Comparison of ENCODE assay signal across 30 cellular contexts in genomic region chr4:109185951-109186350, GRCh38.
"Had no signal": no experiment of that assay in that cellular context is flagged by ENCODE, and none has a peak within 500 bp of the region (broad histone marks: within the 10 kb centered on the region; RNA-seq: fewer than 3 reads in every experiment).

No MANE protein-coding gene starts in this region.

- H3K27ac ChIP-seq: brain microvascular endothelial cell, Peyer's patch, SJSA1 had no signal

- H3K9ac ChIP-seq: SK-N-SH had no signal

- ATAC-seq: activated T-cell treated with anti-CD3 and anti-CD28 coated beads, Interleukin-2, amount 50 U/mL, for 4 hours; PC-3 had no signal

- H3K9me3 Mint-ChIP-seq: activated naive CD4-positive, alpha-beta T cell treated with anti-CD3 and anti-CD28 coated beads, Interleukin-2, amount 10 ng/mL, durations not matched to agents 7 days and 5 days; activated T-helper 1 cell treated with anti-CD3 and anti-CD28 coated beads, Interleukin-12 subunit alpha, Interleukin-12 subunit beta, Interleukin-2, Interleukin-4 antibody, amounts not matched to agents 30 ng/mL and 10 ng/mL and 1 ng/mL, durations not matched to agents 14 hours and 24 hours and 36 hours; T-helper 1 cell treated with Interleukin-12 subunit alpha and Interleukin-12 subunit beta and Interleukin-4 antibody, amounts not matched to agents 30 μg/mL and 1 μg/mL, for 36 hours; T-helper 2 cell treated with Interferon-gamma antibody and Interleukin-4, amounts not matched to agents 5 μg/mL and 100 μg/mL, for 36 hours had no signal

- DNase-seq: activated B cell treated with CpG ODN at 0.5 μM for 24 hours; activated CD4-positive, alpha-beta memory T cell treated with anti-CD3 and anti-CD28 coated beads for 36 hours; activated CD4-positive, alpha-beta T cell treated with anti-CD3 and anti-CD28 coated beads for 4 hours; activated CD4-positive, alpha-beta T cell treated with anti-CD3 and anti-CD28 coated beads, Interleukin-2, amount 50 U/mL, for 1 hour; activated CD4-positive, CD25-positive, alpha-beta regulatory T cell treated with anti-CD3 and anti-CD28 coated beads, Interleukin-2, amount 50 U/mL, for 72 hours; activated CD8-positive, alpha-beta memory T cell treated with anti-CD3 and anti-CD28 coated beads, Interleukin-2, amount 50 U/mL, for 4 hours; activated naive CD4-positive, alpha-beta T cell treated with anti-CD3 and anti-CD28 coated beads, Interleukin-2, amount 10 ng/mL, durations not matched to agents 7 days and 5 days; activated T-cell treated with anti-CD3 and anti-CD28 coated beads for 4 hours; activated T-cell treated with anti-CD3 and anti-CD28 coated beads, Interleukin-2, amount 50 U/mL, for 4 hours; amniotic stem cell; aorta; brain microvascular endothelial cell; central memory CD4-positive, alpha-beta T cell; NCI-H1105; NCI-H1417 treated with DMSO at 0.1 percent for 48 hours; NCI-H187 treated with DMSO at 0.1 percent for 48 hours; NCI-H2081; NCI-H510A; NCI-H748 treated with DMSO at 0.1 percent for 48 hours; NK-92 treated with Interleukin-12 subunit alpha and Interleukin-12 subunit beta, amount 100 ng/mL, for 24 hours; PC-3; Peyer's patch; RPMI8226; SHP77 treated with DMSO at 0.1 percent for 48 hours; SK-N-SH had no signal

- H3K9me2 ChIP-seq: SK-N-SH had no signal

- H3K4me3 Mint-ChIP-seq: activated B cell treated with CpG ODN at 0.5 μM for 24 hours; activated CD4-positive, alpha-beta memory T cell treated with anti-CD3 and anti-CD28 coated beads for 36 hours; activated naive CD4-positive, alpha-beta T cell treated with anti-CD3 and anti-CD28 coated beads, Interleukin-2, amount 10 ng/mL, durations not matched to agents 7 days and 5 days; activated naive CD8-positive, alpha-beta T cell; activated T-cell treated with anti-CD3 and anti-CD28 coated beads, Interleukin-2, amount 50 U/mL, for 4 hours; activated T-helper 1 cell treated with anti-CD3 and anti-CD28 coated beads, Interleukin-12 subunit alpha, Interleukin-12 subunit beta, Interleukin-2, Interleukin-4 antibody, amounts not matched to agents 30 ng/mL and 10 ng/mL and 1 ng/mL, durations not matched to agents 14 hours and 24 hours and 36 hours; T-helper 1 cell treated with Interleukin-12 subunit alpha and Interleukin-12 subunit beta and Interleukin-4 antibody, amounts not matched to agents 30 μg/mL and 1 μg/mL, for 36 hours; T-helper 2 cell treated with Interferon-gamma antibody and Interleukin-4, amounts not matched to agents 5 μg/mL and 100 μg/mL, for 36 hours had no signal

- H3K4me1 Mint-ChIP-seq: activated B cell treated with CpG ODN at 0.5 μM for 24 hours; activated naive CD4-positive, alpha-beta T cell treated with anti-CD3 and anti-CD28 coated beads, Interleukin-2, amount 10 ng/mL, durations not matched to agents 7 days and 5 days had no signal

- H3K27me3 ChIP-seq: brain microvascular endothelial cell, Peyer's patch had no signal

- H3K36me3 ChIP-seq: brain microvascular endothelial cell, Peyer's patch, SJSA1 had no signal

- H3K9me3 ChIP-seq: Peyer's patch, SJSA1, SK-N-SH had no signal

- H3K36me3 Mint-ChIP-seq: activated CD4-positive, alpha-beta memory T cell treated with anti-CD3 and anti-CD28 coated beads for 36 hours; activated naive CD4-positive, alpha-beta T cell treated with anti-CD3 and anti-CD28 coated beads, Interleukin-2, amount 10 ng/mL, durations not matched to agents 7 days and 5 days; activated naive CD8-positive, alpha-beta T cell had no signal

- H3K4me3 ChIP-seq: Peyer's patch, SJSA1 had no signal

- H3K27me3 Mint-ChIP-seq: activated B cell treated with CpG ODN at 0.5 μM for 24 hours had no signal

- H3K4me2 ChIP-seq: SK-N-SH had no signal

- H3K4me1 ChIP-seq: Peyer's patch, SJSA1 had no signal

- H3K27ac Mint-ChIP-seq: activated B cell treated with CpG ODN at 0.5 μM for 24 hours; activated CD4-positive, alpha-beta memory T cell treated with anti-CD3 and anti-CD28 coated beads for 36 hours; activated naive CD4-positive, alpha-beta T cell treated with anti-CD3 and anti-CD28 coated beads, Interleukin-2, amount 10 ng/mL, durations not matched to agents 7 days and 5 days; activated naive CD8-positive, alpha-beta T cell; activated T-helper 1 cell treated with anti-CD3 and anti-CD28 coated beads, Interleukin-12 subunit alpha, Interleukin-12 subunit beta, Interleukin-2, Interleukin-4 antibody, amounts not matched to agents 30 ng/mL and 10 ng/mL and 1 ng/mL, durations not matched to agents 14 hours and 24 hours and 36 hours; T-helper 1 cell treated with Interleukin-12 subunit alpha and Interleukin-12 subunit beta and Interleukin-4 antibody, amounts not matched to agents 30 μg/mL and 1 μg/mL, for 36 hours; T-helper 2 cell treated with Interferon-gamma antibody and Interleukin-4, amounts not matched to agents 5 μg/mL and 100 μg/mL, for 36 hours had no signal
